In genomic region chr17:81364278-81365147, GRCh38 we compare ENCODE assay signal across 12 cellular contexts. TPM values are rescaled to one million over a fixed set of nuclear protein-coding genes. Genes with fewer than 3 reads are reported as not detected.
DNase-seq lines count a peak whose midpoint lies in the region; ATAC-seq, FAIRE-seq and TF ChIP-seq lines count a peak whose summit lies in the region.
"Had no signal": no experiment of that assay in that cellular context is flagged by ENCODE, and none has a peak within 500 bp of the region (broad histone marks: within the 10 kb centered on the region; RNA-seq: fewer than 3 reads in every experiment).

No MANE protein-coding gene starts in this region.

- H3K9me3 ChIP-seq in HUES6 (ENCODE audit: control insufficient read depth, insufficient read depth, low read depth, low read length) (no peaks in the 10 kb centered on the region), left lung (no peaks in the 10 kb centered on the region), stomach (no peaks in the 10 kb centered on the region)

- DNase-seq in left lung (no peak), stomach (no peak), H54 (ENCODE audit: insufficient read length, low spot score) (no peak), dedifferentiated amniotic fluid mesenchymal stem cell (ENCODE audit: extremely low spot score) (no peak)
- no peak for DNase-seq in activated CD4-positive, alpha-beta T cell treated with anti-CD3 and anti-CD28 coated beads for 48 hours
- DNase-seq: cortex of kidney, DND-41, glutamatergic neuron, NCI-H748 treated with DMSO at 0.1 percent for 48 hours had no signal

- peak overlapping the region in 1 of 5 experiments; percentile 91 for H3K27ac Mint-ChIP-seq in brain
- H3K27ac Mint-ChIP-seq: activated naive CD4-positive, alpha-beta T cell treated with anti-CD3 and anti-CD28 coated beads for 36 hours had no signal

- ATAC-seq in left lung: peak; percentile 1

- H3K27me3 ChIP-seq in HUES6 (ENCODE audit: control insufficient read depth, insufficient read depth, low read length) (peaks cover 31% of the 10 kb centered on the region), left lung (peaks cover 0 to 48% of the 10 kb centered on the region in 2 donors), stomach (peaks cover 0 to 31% (median 0%) of the 10 kb centered on the region in 3 donors)

- H3K27ac ChIP-seq in HUES6 (ENCODE audit: low read depth, low read length): no peak overlapping the region
- peak overlapping the region in 1 of 2 donors; percentile 80 for H3K27ac ChIP-seq in left lung
- peak overlapping the region; percentile 92 to 98 (median 96) for H3K27ac ChIP-seq in stomach

- TF ChIP-seq EP300 in stomach (IDR thresholded peaks at IDR 0.05): no peak

- peak overlapping the region in 3 of 5 experiments; percentile 30 to 68 (median 60) for H3K4me3 Mint-ChIP-seq in brain
- H3K4me3 Mint-ChIP-seq: activated naive CD4-positive, alpha-beta T cell treated with anti-CD3 and anti-CD28 coated beads for 36 hours had no signal

- TF ChIP-seq CTCF in brain (conservative IDR thresholded peaks at IDR 0.05): no peak
- no peak for TF ChIP-seq CTCF in left lung (IDR thresholded peaks at IDR 0.05)
- no peak for TF ChIP-seq CTCF in stomach (IDR thresholded peaks at IDR 0.05)

- intact Hi-C loops in left lung (cut with DNase I) (no loop called here), stomach (cut with DNase I; ENCODE audit: low total_unique reads) (no loop called here)

- H3K9ac ChIP-seq in HUES6 (ENCODE audit: low read length): no peak overlapping the region

- H3K4me3 ChIP-seq in HUES6 (ENCODE audit: low read depth, low read length) (peak overlapping the region; percentile 43; the same call in 1 of the 2 replicates), left lung (no peak overlapping the region), stomach (peak overlapping the region in 3 of 4 donors; percentile 20 to 30 (median 23))

- H3K4me1 ChIP-seq in HUES6 (ENCODE audit: control insufficient read depth, insufficient read depth, low read length) (peaks cover 14% of the 10 kb centered on the region), left lung (peaks cover 11 to 21% of the 10 kb centered on the region in 2 donors), stomach (peaks cover 25 to 32% (median 28%) of the 10 kb centered on the region in 4 donors)

- FAIRE-seq in H54 (lab: Jason Lieb, UNC): no peak

- H3K36me3 Mint-ChIP-seq in brain: no peaks in the 10 kb centered on the region

- peaks cover 18% of the 10 kb centered on the region for H3K4me1 Mint-ChIP-seq in brain

- TF ChIP-seq POLR2A in stomach (IDR thresholded peaks at IDR 0.05) (no peak), H54 (IDR thresholded peaks at IDR 0.05; ENCODE audit: low read depth, low read length) (no peak)

- H3K27me3 Mint-ChIP-seq in brain: peaks cover 12% of the 10 kb centered on the region

- H3K9me3 Mint-ChIP-seq in brain: peaks cover 0 to 5% (median 0%) of the 10 kb centered on the region in 5 experiments
- H3K9me3 Mint-ChIP-seq: activated naive CD4-positive, alpha-beta T cell treated with anti-CD3 and anti-CD28 coated beads for 36 hours had no signal

- 41 to 66% (median 56%) methylated on average over 16 to 26 of the region's 26 CpGs for WGBS in stomach, 5 donors

- H3K36me3 ChIP-seq in HUES6 (ENCODE audit: control insufficient read depth, insufficient read depth, low read length) (no peaks in the 10 kb centered on the region), left lung (no peaks in the 10 kb centered on the region), stomach (no peaks in the 10 kb centered on the region)

RNA-seq across cellular contexts. Expression of gene BAHCC1, which starts 30.7 kb away (rescaled TPM):
- polyA plus RNA-seq in brain (ENCODE audit: insufficient read depth, low read depth, low replicate concordance): 19.5 TPM
- 10 to 100 TPM; 13.6 to 19.8 TPM for total RNA-seq in left lung
- total RNA-seq in stomach: 10 to 100 TPM in 4 of 5 donors, 1 to 10 TPM in 1; 8.6 to 56.2 (median 15.2) TPM
- polyA plus RNA-seq in stomach: 1 to 10 TPM; 4.9 to 6.6 (median 5.1) TPM

Comparison
In these comparisons a context has a peak if more than half of its experiments do, and no peak if none do; other contexts are left out.
1. H3K4me3 ChIP-seq: peak in HUES6 (single experiment) and stomach (3 of 4); none in left lung (0 of 2).